In genomic region chrX:13775837-13776236, GRCh38 we compare ENCODE assay signal across 25 cellular contexts. TPM values are rescaled to one million over a fixed set of nuclear protein-coding genes. Genes with fewer than 3 reads are reported as not detected.
DNase-seq lines count a peak whose midpoint lies in the region; ATAC-seq, FAIRE-seq and TF ChIP-seq lines count a peak whose summit lies in the region.
"Had no signal": no experiment of that assay in that cellular context is flagged by ENCODE, and none has a peak within 500 bp of the region (broad histone marks: within the 10 kb centered on the region; RNA-seq: fewer than 3 reads in every experiment).

No MANE protein-coding gene starts in this region.

- DNase-seq in D721Med (ENCODE audit: insufficient read length, low spot score): no peak
- no peak for DNase-seq in caudate nucleus (lab: John Stamatoyannopoulos, UW)
- no peak for DNase-seq in endothelial cell of umbilical vein (ENCODE audit: low read depth, low spot score)
- peak in 1 of 3 donors; percentile 47 for DNase-seq in right lobe of liver
- no peak for DNase-seq in stimulated activated naive B cell treated with anti-CD40 and anti-IgM and Interleukin-4, amounts not matched to agents 10 μg/mL and 1 μg/mL and 100 μg/mL, for 72 hours
- DNase-seq in GDM1 (lab: John Stamatoyannopoulos, UW): no peak
- DNase-seq in HT-29 (ENCODE audit: low spot score): no peak
- DNase-seq: 8988T; ACHN; AML-193; BE2C; CD4-positive, alpha-beta T cell; CD8-positive, alpha-beta memory T cell; DMS153; DND-41; GM23248; H7; HCEC 1CT had no signal

- CTCF ChIA-PET in endothelial cell of umbilical vein (lab: Charles Lee): no interaction called here

- peaks cover 4% of the 10 kb centered on the region for H3K4me1 ChIP-seq in endothelial cell of umbilical vein (ENCODE audit: control insufficient read depth, extremely low read depth, insufficient read depth, low read length)
- H3K4me1 ChIP-seq in right lobe of liver: no peaks in the 10 kb centered on the region
- H3K4me1 ChIP-seq: A549, BE2C had no signal

- H3K36me3 ChIP-seq in endothelial cell of umbilical vein (ENCODE audit: control insufficient read depth in 2 of 2, extremely low read depth in 1 of 2, insufficient read depth in 2 of 2, low read length in 2 of 2) (no peaks in the 10 kb centered on the region), right lobe of liver (no peaks in the 10 kb centered on the region)

- H3K27ac ChIP-seq in caudate nucleus (ENCODE audit: low read depth, low read length): peak overlapping the region; percentile 29
- H3K27ac ChIP-seq in endothelial cell of umbilical vein (ENCODE audit: insufficient read depth, low read depth, low read length): no peak overlapping the region
- H3K27ac ChIP-seq in right lobe of liver: no peak overlapping the region
- H3K27ac ChIP-seq: A549; BLaER1 treated with 17β-estradiol and CSF1 and Interleukin-3, amounts not matched to agents 10 nM and 100 nM; GM23248 had no signal

- H3K4me2 ChIP-seq in endothelial cell of umbilical vein (ENCODE audit: insufficient read depth, low read length): no peak overlapping the region
- H3K4me2 ChIP-seq: A549; BLaER1 treated with 17β-estradiol and CSF1 and Interleukin-3, amounts not matched to agents 10 nM and 100 nM had no signal

- ATAC-seq in right lobe of liver (peak; percentile 68 to 93 (median 88)), HG02885 (IDR thresholded peaks at IDR 0.05; ENCODE audit: poor library complexity, unreplicated experiment) (no peak)
- ATAC-seq in stimulated activated naive B cell treated with anti-CD40 and anti-IgM and Interleukin-4, amounts not matched to agents 10 μg/mL and 1 μg/mL and 100 μg/mL, for 72 hours (replicated peaks): no peak
- ATAC-seq: A549 had no signal

- H3K9me3 Mint-ChIP-seq in stimulated activated naive B cell treated with anti-CD40 and anti-IgM and Interleukin-4, amounts not matched to agents 10 μg/mL and 1 μg/mL and 100 μg/mL, for 72 hours: no peaks in the 10 kb centered on the region
- H3K9me3 Mint-ChIP-seq: CD14-positive monocyte; CD4-positive, alpha-beta T cell; CD8-positive, alpha-beta memory T cell had no signal

- no peak overlapping the region for H3K4me3 ChIP-seq in endothelial cell of umbilical vein (replicated peaks in 1 of 3; ENCODE audit: insufficient read depth in 1 of 3, low read depth in 1 of 3, low read length in 3 of 3)
- H3K4me3 ChIP-seq in right lobe of liver: no peak overlapping the region
- H3K4me3 ChIP-seq: A549; BLaER1 treated with 17β-estradiol and CSF1 and Interleukin-3, amounts not matched to agents 10 nM and 100 nM; GM12878; GM23248 had no signal

- H3K79me2 ChIP-seq in endothelial cell of umbilical vein (ENCODE audit: control insufficient read depth, insufficient read depth, low read length): no peaks in the 10 kb centered on the region

- H3K9ac ChIP-seq in endothelial cell of umbilical vein (replicated peaks; ENCODE audit: extremely low read depth, insufficient read depth, low read length): no peak overlapping the region
- H3K9ac ChIP-seq: BLaER1 treated with 17β-estradiol and CSF1 and Interleukin-3, amounts not matched to agents 10 nM and 100 nM; GM23248 had no signal

- TF ChIP-seq CTCF in D721Med (IDR thresholded peaks at IDR 0.05; ENCODE audit: insufficient read depth, missing control alignments): no peak
- TF ChIP-seq CTCF in endothelial cell of umbilical vein (IDR thresholded peaks at IDR 0.05; ENCODE audit: extremely low read depth in 1 of 2, insufficient read depth in 1 of 2, low read depth in 1 of 2, low read length in 2 of 2): no peak
- no peak for TF ChIP-seq CTCF in right lobe of liver (IDR thresholded peaks at IDR 0.05)

- POLR2A ChIA-PET in endothelial cell of umbilical vein (lab: Charles Lee): no interaction called here

- FAIRE-seq in D721Med (lab: Jason Lieb, UNC) (peak; percentile 93), endothelial cell of umbilical vein (lab: Jason Lieb, UNC) (peak; percentile 35)
- FAIRE-seq: G401.6, GM12878, GM19239 had no signal

- dilution Hi-C loops in endothelial cell of umbilical vein (cut with MboI; ENCODE audit: extremely low pct_ligation_motif_present, low sequenced_read_pairs): no loop called here

- H3K27me3 ChIP-seq in endothelial cell of umbilical vein (ENCODE audit: control insufficient read depth in 2 of 2, insufficient read depth in 2 of 2, low read length in 2 of 2) (no peaks in the 10 kb centered on the region), right lobe of liver (no peaks in the 10 kb centered on the region)
- H3K27me3 ChIP-seq: BE2C had no signal

- no peaks in the 10 kb centered on the region for H3K9me1 ChIP-seq in endothelial cell of umbilical vein (replicated peaks; ENCODE audit: control insufficient read depth, extremely low read depth, insufficient read depth, low read length)

- no peaks in the 10 kb centered on the region for H4K20me1 ChIP-seq in endothelial cell of umbilical vein (replicated peaks; ENCODE audit: control insufficient read depth, extremely low read depth, insufficient read depth, low read length)

- peaks cover 0 to 5% of the 10 kb centered on the region in 2 donors for H3K27me3 Mint-ChIP-seq in stimulated activated naive B cell treated with anti-CD40 and anti-IgM and Interleukin-4, amounts not matched to agents 10 μg/mL and 1 μg/mL and 100 μg/mL, for 72 hours
- H3K27me3 Mint-ChIP-seq: CD4-positive, alpha-beta T cell; CD8-positive, alpha-beta memory T cell had no signal

- H3K4me3 Mint-ChIP-seq in stimulated activated naive B cell treated with anti-CD40 and anti-IgM and Interleukin-4, amounts not matched to agents 10 μg/mL and 1 μg/mL and 100 μg/mL, for 72 hours: no peak overlapping the region
- H3K4me3 Mint-ChIP-seq: CD14-positive monocyte; CD4-positive, alpha-beta T cell; CD8-positive, alpha-beta memory T cell had no signal

- H3K27ac Mint-ChIP-seq in stimulated activated naive B cell treated with anti-CD40 and anti-IgM and Interleukin-4, amounts not matched to agents 10 μg/mL and 1 μg/mL and 100 μg/mL, for 72 hours: no peak overlapping the region
- H3K27ac Mint-ChIP-seq: CD14-positive monocyte; CD4-positive, alpha-beta T cell had no signal

- no peak overlapping the region for H2AFZ ChIP-seq in endothelial cell of umbilical vein (ENCODE audit: low read depth, low read length)
- H2AFZ ChIP-seq: GM23248 had no signal

- H3K4me1 Mint-ChIP-seq in stimulated activated naive B cell treated with anti-CD40 and anti-IgM and Interleukin-4, amounts not matched to agents 10 μg/mL and 1 μg/mL and 100 μg/mL, for 72 hours: no peaks in the 10 kb centered on the region
- H3K4me1 Mint-ChIP-seq: CD8-positive, alpha-beta memory T cell had no signal

- 57% methylated on average over 3 of the region's 3 CpGs for WGBS in right lobe of liver (ENCODE audit: insufficient coverage, low coverage, low lambda C conversion rate, missing lambda C conversion rate)

- no TSS peak for BruUV-seq in endothelial cell of umbilical vein (replicated peaks; lab: Mats Ljungman, UMichigan)

- H3K9me3 ChIP-seq in endothelial cell of umbilical vein (replicated peaks; ENCODE audit: control insufficient read depth, insufficient read depth, low read length) (no peaks in the 10 kb centered on the region), right lobe of liver (no peaks in the 10 kb centered on the region)
- H3K9me3 ChIP-seq: A549; BE2C; BLaER1 treated with 17β-estradiol and CSF1 and Interleukin-3, amounts not matched to agents 10 nM and 100 nM had no signal

- peaks cover 6 to 31% of the 10 kb centered on the region in 2 donors for H3K36me3 Mint-ChIP-seq in stimulated activated naive B cell treated with anti-CD40 and anti-IgM and Interleukin-4, amounts not matched to agents 10 μg/mL and 1 μg/mL and 100 μg/mL, for 72 hours

- no peak for TF ChIP-seq POLR2A in endothelial cell of umbilical vein (IDR thresholded peaks at IDR 0.05; ENCODE audit: low read depth, low read length)
- no peak for TF ChIP-seq POLR2A in right lobe of liver (IDR thresholded peaks at IDR 0.05)

- intact Hi-C loops in endothelial cell of umbilical vein (cut with micrococcal nuclease): no loop called here
- intact Hi-C loops in right lobe of liver (cut with DNase I): no loop called here

RNA-seq across cellular contexts. Expression of gene GPM6B, which starts 41.1 kb away (rescaled TPM):
- total RNA-seq in endothelial cell of umbilical vein: not detected in 2 replicates
- 0.16 and 0.30 TPM in 2 replicates for polyA plus RNA-seq in endothelial cell of umbilical vein
- 0.04 TPM in 1 of 2 replicates, not detected in the other for polyA plus RNA-seq in endothelial cell of umbilical vein (2011; cell fraction: cytosol; rRNA removed)
- not detected in 2 replicates for polyA plus RNA-seq in endothelial cell of umbilical vein (2011; cell fraction: nucleus; rRNA removed)
- polyA plus RNA-seq in endothelial cell of umbilical vein (2012): 0.15 and 0.28 TPM in 2 replicates
- 1.4 TPM in 1 of 2 replicates, not detected in the other for polyA minus RNA-seq in endothelial cell of umbilical vein
- polyA minus RNA-seq in endothelial cell of umbilical vein (2011; cell fraction: cytosol; rRNA and poly(A)+ RNA removed): not detected
- polyA minus RNA-seq in endothelial cell of umbilical vein (2011; cell fraction: nucleus; rRNA and poly(A)+ RNA removed): 0.19 TPM in 1 of 2 replicates, not detected in the other
- 1 to 10 TPM in 1 of 6 experiments, under 1 TPM in 5; 0.18 to 1.6 (median 0.64) TPM for total RNA-seq in right lobe of liver
- not detected in 2 replicates for total RNA-seq in HT-29 (2014; rRNA removed; shearing (Covaris generic))
- total RNA-seq: CD4-positive, alpha-beta T cell; CD8-positive, alpha-beta memory T cell had no signal
- polyA plus RNA-seq: CD14-positive monocyte had no signal

RNA-seq across cellular contexts. Expression of gene OFD1, which starts 41.3 kb away (rescaled TPM):
- 12.0 and 14.4 TPM in 2 replicates for total RNA-seq in endothelial cell of umbilical vein
- 3.2 and 4.7 TPM in 2 replicates for polyA plus RNA-seq in endothelial cell of umbilical vein
- 4.2 and 4.4 TPM in 2 replicates for polyA plus RNA-seq in endothelial cell of umbilical vein (2011; cell fraction: cytosol; rRNA removed)
- polyA plus RNA-seq in endothelial cell of umbilical vein (2011; cell fraction: nucleus; rRNA removed): 34.1 and 36.4 TPM in 2 replicates
- 9.7 and 9.8 TPM in 2 replicates for polyA plus RNA-seq in endothelial cell of umbilical vein (2012)
- 5.0 and 5.9 TPM in 2 replicates for polyA minus RNA-seq in endothelial cell of umbilical vein
- polyA minus RNA-seq in endothelial cell of umbilical vein (2011; cell fraction: cytosol; rRNA and poly(A)+ RNA removed): 12.8 TPM
- polyA minus RNA-seq in endothelial cell of umbilical vein (2011; cell fraction: nucleus; rRNA and poly(A)+ RNA removed): 14.5 and 15.2 TPM in 2 replicates
- 10 to 100 TPM in 3 of 6 experiments, 1 to 10 TPM in 3; 6.5 to 12.4 (median 10.5) TPM for total RNA-seq in right lobe of liver
- total RNA-seq in HT-29 (2014; rRNA removed; shearing (Covaris generic)): 12.0 and 13.8 TPM in 2 replicates

RNA-seq across cellular contexts. Expression of gene TRAPPC2, which starts 41.4 kb away (rescaled TPM):
- total RNA-seq in endothelial cell of umbilical vein (13.0 and 14.1 TPM in 2 replicates), right lobe of liver (10 to 100 TPM in 1 of 6 experiments, 1 to 10 TPM in 5; 6.3 to 13.8 (median 8.5) TPM)
- 5.8 and 6.6 TPM in 2 replicates for polyA plus RNA-seq in endothelial cell of umbilical vein
- polyA plus RNA-seq in endothelial cell of umbilical vein (2011; cell fraction: cytosol; rRNA removed): 4.6 and 5.4 TPM in 2 replicates
- polyA plus RNA-seq in endothelial cell of umbilical vein (2011; cell fraction: nucleus; rRNA removed): 8.5 and 11.6 TPM in 2 replicates
- polyA plus RNA-seq in endothelial cell of umbilical vein (2012): 10.0 and 10.1 TPM in 2 replicates
- polyA minus RNA-seq in endothelial cell of umbilical vein: 7.2 and 12.2 TPM in 2 replicates
- 11.9 TPM for polyA minus RNA-seq in endothelial cell of umbilical vein (2011; cell fraction: cytosol; rRNA and poly(A)+ RNA removed)
- polyA minus RNA-seq in endothelial cell of umbilical vein (2011; cell fraction: nucleus; rRNA and poly(A)+ RNA removed): 8.2 and 12.5 TPM in 2 replicates
- total RNA-seq in HT-29 (2014; rRNA removed; shearing (Covaris generic)): 6.7 and 8.9 TPM in 2 replicates

Comparison
In these comparisons a context has a peak if more than half of its experiments do, and no peak if none do; other contexts are left out.
1. ATAC-seq: peak in right lobe of liver (4 of 4); none in HG02885 (single experiment) and stimulated activated naive B cell treated with anti-CD40 and anti-IgM and Interleukin-4, amounts not matched to agents 10 μg/mL and 1 μg/mL and 100 μg/mL, for 72 hours (0 of 2).